8 cellular contexts compared by ENCODE assay signal in genomic region chr2:130332271-130333073, GRCh38. TPM values are rescaled to one million over a fixed set of nuclear protein-coding genes. Genes with fewer than 3 reads are reported as not detected.
DNase-seq lines count a peak whose midpoint lies in the region; ATAC-seq lines count a peak whose summit lies in the region.

No MANE protein-coding gene starts in this region.

- H3K9me3 Mint-ChIP-seq in activated CD4-positive, alpha-beta memory T cell treated with anti-CD3 and anti-CD28 coated beads for 36 hours, result no peaks in the 10 kb centered on the region

- no peak overlapping the region for H3K4me3 Mint-ChIP-seq in activated CD4-positive, alpha-beta memory T cell treated with anti-CD3 and anti-CD28 coated beads for 36 hours

- POLR2A ChIA-PET in activated CD4-positive, alpha-beta memory T cell treated with anti-CD3 and anti-CD28 coated beads for 36 hours (lab: Charles Lee), result interaction anchor here (2.2 kb wide), 1 partner anchor 10 kb away, joined by 17 read pairs; the partner anchor contains the start of gene IMP4

- H3K27ac Mint-ChIP-seq in activated CD4-positive, alpha-beta memory T cell treated with anti-CD3 and anti-CD28 coated beads for 36 hours, result no peak overlapping the region

- peaks cover 2% of the 10 kb centered on the region for H3K36me3 Mint-ChIP-seq in activated CD4-positive, alpha-beta memory T cell treated with anti-CD3 and anti-CD28 coated beads for 36 hours

- intact Hi-C loops in activated CD4-positive, alpha-beta memory T cell treated with anti-CD3 and anti-CD28 coated beads for 36 hours (cut with micrococcal nuclease), result loop anchor here (2.0 kb wide), 2 partner anchors 150 to 410 kb away; partner anchors contain the start of gene MZT2B

- ATAC-seq in GM18517 (IDR thresholded peaks at IDR 0.05; ENCODE audit: unreplicated experiment) (peak; percentile 77), HG03097 (IDR thresholded peaks at IDR 0.05; ENCODE audit: low FRiP score, unreplicated experiment) (peak; percentile 76)

- DNase-seq in AG20443 (ENCODE audit: low spot score) (peak; percentile 91), NCI-H345 treated with DMSO at 0.1 percent for 48 hours (lab: John Stamatoyannopoulos, UW; ENCODE audit: unreplicated experiment) (peak; percentile 66), ecto neural progenitor cell (ENCODE audit: low spot score) (peak; percentile 86), lung microvascular endothelial cell (ENCODE audit: low read depth in 2 of 2) (peak; percentile 69 to 82)
- DNase-seq in activated CD4-positive, alpha-beta memory T cell treated with anti-CD3 and anti-CD28 coated beads for 36 hours, result peak; percentile 81
- peak; percentile 29 to 49 for DNase-seq in stimulated activated CD8-positive, alpha-beta memory T cell treated with anti-CD3 and anti-CD28 coated beads, Interleukin-2, amount 100 ng/mL, for 1 hour (ENCODE audit: low read depth in 2 of 2)

- peaks cover 10% of the 10 kb centered on the region for H3K4me1 Mint-ChIP-seq in activated CD4-positive, alpha-beta memory T cell treated with anti-CD3 and anti-CD28 coated beads for 36 hours (ENCODE audit: low read depth)

- H3K27me3 Mint-ChIP-seq in activated CD4-positive, alpha-beta memory T cell treated with anti-CD3 and anti-CD28 coated beads for 36 hours, result peaks cover 14% of the 10 kb centered on the region

- CTCF ChIA-PET in activated CD4-positive, alpha-beta memory T cell treated with anti-CD3 and anti-CD28 coated beads for 36 hours (lab: Charles Lee), result interaction anchor here (0.8 to 3.9 kb wide), 8 partner anchors 9 to 177 kb away, joined by 3 to 41 read pairs (median 6); partner anchors contain the start of genes IMP4, MZT2B and SMPD4

RNA-seq across cellular contexts. Expression of gene IMP4, which starts 10.2 kb away (rescaled TPM):
- 100 to 1,000 TPM; 125 to 128 TPM for total RNA-seq in activated CD4-positive, alpha-beta memory T cell treated with anti-CD3 and anti-CD28 coated beads for 36 hours
- total RNA-seq in lung microvascular endothelial cell, result 63.9 and 88.7 TPM in 2 replicates

RNA-seq across cellular contexts. Expression of gene PTPN18, which starts 23.4 kb away (rescaled TPM):
- total RNA-seq in activated CD4-positive, alpha-beta memory T cell treated with anti-CD3 and anti-CD28 coated beads for 36 hours, result 10 to 100 TPM; 42.1 to 44.9 TPM
- 18.7 and 36.3 TPM in 2 replicates for total RNA-seq in lung microvascular endothelial cell

Comparison
In these comparisons a context has a peak if more than half of its experiments do, and no peak if none do; other contexts are left out.
1. Peak in every context shown above with its lines: DNase-seq and ATAC-seq.
2. DNase-seq: peak in every context shown above with its lines; median percentile 91 in AG20443; 86 in ecto neural progenitor cell; 81 in activated CD4-positive, alpha-beta memory T cell treated with anti-CD3 and anti-CD28 coated beads for 36 hours; 76 in lung microvascular endothelial cell; 66 in NCI-H345 treated with DMSO at 0.1 percent for 48 hours; 39 in stimulated activated CD8-positive, alpha-beta memory T cell treated with anti-CD3 and anti-CD28 coated beads, Interleukin-2, amount 100 ng/mL, for 1 hour.